ENCODE assay signal across 19 cellular contexts in the genomic region with DNA sequence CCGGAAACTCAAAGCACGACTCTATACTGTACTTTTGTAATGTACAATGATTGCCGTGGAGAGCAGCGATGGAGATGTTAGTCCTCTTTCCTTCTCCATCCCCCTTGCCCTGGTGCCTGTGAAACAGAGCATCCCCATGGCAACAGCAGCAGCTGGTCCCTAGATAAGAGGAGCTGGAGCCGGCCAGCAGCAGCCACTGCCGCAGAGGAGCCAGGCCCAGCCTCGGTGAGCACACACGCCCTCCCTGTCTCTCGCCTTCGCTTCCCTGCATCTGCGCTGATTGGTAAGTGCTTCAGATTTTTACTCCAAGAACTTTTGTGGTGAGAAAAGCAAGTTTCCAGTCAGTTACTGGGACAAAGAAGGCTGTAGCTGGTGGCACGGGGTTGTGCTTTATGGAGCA. TPM values are rescaled to one million over a fixed set of nuclear protein-coding genes. Genes with fewer than 3 reads are reported as not detected.
DNase-seq lines count a peak whose midpoint lies in the region; ATAC-seq and TF ChIP-seq lines count a peak whose summit lies in the region.
"Had no signal": no experiment of that assay in that cellular context is flagged by ENCODE, and none has a peak within 500 bp of the region (broad histone marks: within the 10 kb centered on the region; RNA-seq: fewer than 3 reads in every experiment).

PPP1R17 (plus strand) TSS at position 192 of the 400 bp plus-strand sequence. CDS start 5,227 bp downstream, outside the sequence.

- H3K9ac ChIP-seq in Karpas-422 (ENCODE audit: low read length) (peak within 1 kb of the TSS; percentile 62), SK-N-SH (no peak within 1 kb of the TSS)

- TF ChIP-seq CTCF in SK-N-SH (IDR thresholded peaks at IDR 0.05) = no peak
- TF ChIP-seq CTCF in GM10248 (IDR thresholded peaks at IDR 0.05; ENCODE audit: control extremely low read depth, extremely low read depth, low read depth, missing control alignments) = no peak

- H3F3A ChIP-seq in SK-N-SH (replicated peaks; ENCODE audit: insufficient read depth) = no peaks in the 10 kb centered on the region

- peak within 1 kb of the TSS; percentile 53 for H3K4me2 ChIP-seq in Karpas-422 (ENCODE audit: low read depth, low read length, poor library complexity, severe bottlenecking)
- H3K4me2 ChIP-seq in SK-N-SH = no peak within 1 kb of the TSS

- POLR2A ChIA-PET in SK-N-SH (lab: Yijun Ruan, JAX) = no interaction called here
- POLR2A ChIA-PET in GM10248 (lab: Yijun Ruan, JAX) = no interaction called here

- ATAC-seq in HG03378 (IDR thresholded peaks at IDR 0.05; ENCODE audit: unreplicated experiment) = no peak
- ATAC-seq: activated CD8-positive, alpha-beta memory T cell treated with anti-CD3 and anti-CD28 coated beads, Interleukin-2, amount 10 ng/mL, durations not matched to agents 7 days and 5 days had no signal

- no peak for TF ChIP-seq RAD21 in SK-N-SH (IDR thresholded peaks at IDR 0.05; ENCODE audit: low read length)

- H3K4me1 ChIP-seq in Karpas-422 (ENCODE audit: low read length) (peaks cover 51% of the 10 kb centered on the region), SK-N-SH (ENCODE audit: control insufficient read depth in 1 of 2, insufficient read depth in 2 of 2, low read depth in 1 of 2, low read length in 1 of 2) (no peaks in the 10 kb centered on the region), iPS DF 6.9 (ENCODE audit: control insufficient read depth, insufficient read depth, low read length) (peaks cover 8% of the 10 kb centered on the region; the same call in 1 of the 2 replicates)

- H3K9me2 ChIP-seq in Karpas-422 (replicated peaks; ENCODE audit: insufficient read depth, low read length) (no peaks in the 10 kb centered on the region), SK-N-SH (no peaks in the 10 kb centered on the region)

- 0 out of 2 replicates have a peak within 1 kb of the TSS, but pooled peaks have one; percentile 2 for H2AFZ ChIP-seq in Karpas-422 (ENCODE audit: low read length)
- no peak within 1 kb of the TSS for H2AFZ ChIP-seq in SK-N-SH (ENCODE audit: low read depth)

- H3K9me3 ChIP-seq in Karpas-422 (ENCODE audit: low read length) = no peaks in the 10 kb centered on the region
- H3K9me3 ChIP-seq in SK-N-SH = no peaks in the 10 kb centered on the region
- no peaks in the 10 kb centered on the region for H3K9me3 ChIP-seq in iPS DF 6.9 (ENCODE audit: control insufficient read depth, insufficient read depth, low read length)

- H3K27me3 ChIP-seq in Karpas-422 (ENCODE audit: low read length) (no peaks in the 10 kb centered on the region), SK-N-SH (ENCODE audit: insufficient read depth) (peaks cover 12% of the 10 kb centered on the region; the same call in 1 of the 2 replicates), iPS DF 6.9 (ENCODE audit: control insufficient read depth, insufficient read depth, low read length) (no peaks in the 10 kb centered on the region)

- no peaks in the 10 kb centered on the region for H3K79me2 ChIP-seq in Karpas-422 (ENCODE audit: low read length)
- H3K79me2 ChIP-seq in SK-N-SH (ENCODE audit: insufficient read depth) = no peaks in the 10 kb centered on the region

- CTCF ChIA-PET in SK-N-SH (lab: Yijun Ruan, JAX) = interaction anchor here (1.1 to 1.4 kb wide), 2 partner anchors 9 to 14 kb away, joined by 3 to 5 read pairs; no protein-coding TSS in a partner anchor
- CTCF ChIA-PET in GM10248 (lab: Yijun Ruan, JAX) = interaction anchor here (0.8 to 1.3 kb wide), 3 partner anchors 9 to 16 kb away, joined by 3 to 4 read pairs (median 3); no protein-coding TSS in a partner anchor

- intact Hi-C loops in activated CD4-positive, alpha-beta T cell treated with anti-CD3 and anti-CD28 coated beads, Interleukin-2, amount 10 ng/mL, durations not matched to agents 24 days and 14 days (cut with micrococcal nuclease) = no loop called here

- H3K9me3 Mint-ChIP-seq in activated CD4-positive, alpha-beta T cell treated with anti-CD3 and anti-CD28 coated beads, Interleukin-2, amount 10 ng/mL, durations not matched to agents 24 days and 14 days = no peaks in the 10 kb centered on the region
- H3K9me3 Mint-ChIP-seq: activated naive CD4-positive, alpha-beta T cell treated with anti-CD3 and anti-CD28 coated beads, Interleukin-2, amount 50 U/mL, for 24 hours; type B pancreatic cell had no signal

- H3K27me3 Mint-ChIP-seq in activated CD4-positive, alpha-beta T cell treated with anti-CD3 and anti-CD28 coated beads, Interleukin-2, amount 10 ng/mL, durations not matched to agents 24 days and 14 days = no peaks in the 10 kb centered on the region
- H3K27me3 Mint-ChIP-seq: activated CD8-positive, alpha-beta memory T cell treated with anti-CD3 and anti-CD28 coated beads, Interleukin-2, amount 10 ng/mL, durations not matched to agents 7 days and 5 days; activated naive CD4-positive, alpha-beta T cell treated with anti-CD3 and anti-CD28 coated beads, Interleukin-2, amount 50 U/mL, for 24 hours had no signal

- H4K20me1 ChIP-seq in Karpas-422 (ENCODE audit: insufficient read depth, low read depth, low read length) = no peaks in the 10 kb centered on the region
- no peaks in the 10 kb centered on the region for H4K20me1 ChIP-seq in SK-N-SH (ENCODE audit: insufficient read depth)

- no peaks in the 10 kb centered on the region for H3K36me3 Mint-ChIP-seq in activated CD4-positive, alpha-beta T cell treated with anti-CD3 and anti-CD28 coated beads, Interleukin-2, amount 10 ng/mL, durations not matched to agents 24 days and 14 days (ENCODE audit: low read depth)
- H3K36me3 Mint-ChIP-seq: activated CD8-positive, alpha-beta memory T cell treated with anti-CD3 and anti-CD28 coated beads, Interleukin-2, amount 10 ng/mL, durations not matched to agents 7 days and 5 days; activated naive CD4-positive, alpha-beta T cell treated with anti-CD3 and anti-CD28 coated beads, Interleukin-2, amount 50 U/mL, for 24 hours; type B pancreatic cell had no signal

- H3K36me3 ChIP-seq in Karpas-422 (ENCODE audit: insufficient read depth, low read length) (no peaks in the 10 kb centered on the region), SK-N-SH (replicated peaks in 1 of 2; ENCODE audit: control insufficient read depth in 1 of 2, insufficient read depth in 2 of 2, low read length in 1 of 2) (no peaks in the 10 kb centered on the region), iPS DF 6.9 (ENCODE audit: control insufficient read depth, insufficient read depth, low read length) (no peaks in the 10 kb centered on the region)

- H3K4me3 ChIP-seq in Karpas-422 (ENCODE audit: low read length) (peak within 1 kb of the TSS; percentile 42), SK-N-SH (ENCODE audit: low read depth in 2 of 2, low read length in 1 of 2) (no peak within 1 kb of the TSS), iPS DF 6.9 (ENCODE audit: low read length) (no peak within 1 kb of the TSS)

- no peak within 1 kb of the TSS for H3K4me3 Mint-ChIP-seq in activated CD4-positive, alpha-beta T cell treated with anti-CD3 and anti-CD28 coated beads, Interleukin-2, amount 10 ng/mL, durations not matched to agents 24 days and 14 days
- H3K4me3 Mint-ChIP-seq: activated CD8-positive, alpha-beta memory T cell treated with anti-CD3 and anti-CD28 coated beads, Interleukin-2, amount 10 ng/mL, durations not matched to agents 7 days and 5 days; activated naive CD4-positive, alpha-beta T cell treated with anti-CD3 and anti-CD28 coated beads, Interleukin-2, amount 50 U/mL, for 24 hours; type B pancreatic cell had no signal

- H3K27ac ChIP-seq in Karpas-422 (ENCODE audit: low read length) (peak within 1 kb of the TSS; percentile 88), SK-N-SH (ENCODE audit: low read depth in 2 of 2, low read length in 1 of 2) (no peak within 1 kb of the TSS), iPS DF 6.9 (ENCODE audit: low read length) (no peak within 1 kb of the TSS)
- H3K27ac ChIP-seq: RWPE1 had no signal

- no peak within 1 kb of the TSS for H3K27ac Mint-ChIP-seq in activated CD4-positive, alpha-beta T cell treated with anti-CD3 and anti-CD28 coated beads, Interleukin-2, amount 10 ng/mL, durations not matched to agents 24 days and 14 days
- H3K27ac Mint-ChIP-seq: activated CD8-positive, alpha-beta memory T cell treated with anti-CD3 and anti-CD28 coated beads, Interleukin-2, amount 10 ng/mL, durations not matched to agents 7 days and 5 days; activated naive CD4-positive, alpha-beta T cell treated with anti-CD3 and anti-CD28 coated beads, Interleukin-2, amount 50 U/mL, for 24 hours; type B pancreatic cell had no signal

- 9% methylated on average over 12 of the region's 12 CpGs for WGBS in SK-N-SH (ENCODE audit: low lambda C conversion rate)
- no CpG with 5 or more reads among the region's 12 CpGs for WGBS in iPS DF 6.9 (ENCODE audit: insufficient coverage, insufficient read length)

- H3K4me1 Mint-ChIP-seq in activated CD4-positive, alpha-beta T cell treated with anti-CD3 and anti-CD28 coated beads, Interleukin-2, amount 10 ng/mL, durations not matched to agents 24 days and 14 days = no peaks in the 10 kb centered on the region
- H3K4me1 Mint-ChIP-seq: activated CD8-positive, alpha-beta memory T cell treated with anti-CD3 and anti-CD28 coated beads, Interleukin-2, amount 10 ng/mL, durations not matched to agents 7 days and 5 days; activated naive CD4-positive, alpha-beta T cell treated with anti-CD3 and anti-CD28 coated beads, Interleukin-2, amount 50 U/mL, for 24 hours had no signal

- peak; percentile 14 for DNase-seq in AG20443 (ENCODE audit: low spot score)
- DNase-seq in Karpas-422 = no peak
- DNase-seq in SK-N-SH = peak; percentile 57
- DNase-seq in iPS DF 6.9 (ENCODE audit: low read depth, low spot score) = peak; percentile 20
- DNase-seq in GM10248 (ENCODE audit: extremely low spot score) = no peak
- DNase-seq in NCI-H226 = no peak
- DNase-seq in activated CD4-positive, alpha-beta T cell treated with anti-CD3 and anti-CD28 coated beads, Interleukin-2, amount 10 ng/mL, durations not matched to agents 24 days and 14 days = no peak
- DNase-seq: ACHN; activated CD8-positive, alpha-beta memory T cell treated with anti-CD3 and anti-CD28 coated beads, Interleukin-2, amount 10 ng/mL, durations not matched to agents 7 days and 5 days; DMS153; Kasumi-1; NCI-H446 treated with DMSO at 0.1 percent for 48 hours had no signal

- no peak for TF ChIP-seq EP300 in SK-N-SH (IDR thresholded peaks at IDR 0.05; ENCODE audit: borderline replicate concordance in 1 of 2, low read depth in 1 of 2, low read length in 1 of 2)

TF ChIP-seq in SK-N-SH, 30 proteins besides CTCF, POLR2A, EP300 and RAD21 (continues in another document):
- TF ChIP-seq SIN3A (IDR thresholded peaks at IDR 0.05; ENCODE audit: borderline replicate concordance, low read depth, low read length) = no peak
- TF ChIP-seq RFX5 (IDR thresholded peaks at IDR 0.05; ENCODE audit: low read length) = no peak
- peak; percentile 52 for TF ChIP-seq GATA2 (CRISPR knock-in tag; IDR thresholded peaks at IDR 0.05)
- no peak for TF ChIP-seq EZH2phosphoT487 (IDR thresholded peaks at IDR 0.05; ENCODE audit: borderline replicate concordance, low read depth)

RNA-seq across cellular contexts. Expression of gene PPP1R17, which starts in this region (rescaled TPM):
- total RNA-seq in Karpas-422 (2014; rRNA removed; shearing (Covaris generic); ENCODE audit: low replicate concordance) = 0.22 and 7.9 TPM in 2 replicates
- polyA plus RNA-seq in SK-N-SH (2012; rRNA removed) = not detected in 2 replicates
- polyA plus RNA-seq in SK-N-SH (2012; cell fraction: cytosol; rRNA removed) = not detected in 2 replicates
- polyA plus RNA-seq in SK-N-SH (2012; cell fraction: nucleus; rRNA removed) = not detected in 2 replicates
- total RNA-seq in activated CD4-positive, alpha-beta T cell treated with anti-CD3 and anti-CD28 coated beads, Interleukin-2, amount 10 ng/mL, durations not matched to agents 24 days and 14 days = not detected in 2 replicates
- total RNA-seq: activated CD8-positive, alpha-beta memory T cell treated with anti-CD3 and anti-CD28 coated beads, Interleukin-2, amount 10 ng/mL, durations not matched to agents 7 days and 5 days; epithelial cell of proximal tubule; mononuclear cell; posterior vena cava had no signal

Comparison
In these comparisons a context has a peak if more than half of its experiments do, and no peak if none do; other contexts are left out.
1. Peak in DNase-seq in SK-N-SH; RNA of the gene not detected or under 1 TPM.
2. DNase-seq: peak in AG20443 (single experiment) and iPS DF 6.9 (single experiment); none in Karpas-422 (single experiment), GM10248 (single experiment), NCI-H226 (single experiment) and activated CD4-positive, alpha-beta T cell treated with anti-CD3 and anti-CD28 coated beads, Interleukin-2, amount 10 ng/mL, durations not matched to agents 24 days and 14 days (single experiment).